In genomic region chr9:81759680-81760215, GRCh38 we compare ENCODE assay signal across 13 cellular contexts.
DNase-seq lines count a peak whose midpoint lies in the region; ATAC-seq and TF ChIP-seq lines count a peak whose summit lies in the region.
"Had no signal": no experiment of that assay in that cellular context is flagged by ENCODE, and none has a peak within 500 bp of the region (broad histone marks: within the 10 kb centered on the region; RNA-seq: fewer than 3 reads in every experiment).

No MANE protein-coding gene starts in this region.

- no peak overlapping the region for H3K27ac ChIP-seq in heart right ventricle
- H3K27ac ChIP-seq: coronary artery, sigmoid colon, stomach had no signal

- peak in 5 of 8 donors; percentile 44 to 82 (median 67) for ATAC-seq in heart right ventricle
- ATAC-seq in Right ventricle myocardium inferior, result no peak
- ATAC-seq in HG02884 (IDR thresholded peaks at IDR 0.05; ENCODE audit: unreplicated experiment), result no peak

- no peaks in the 10 kb centered on the region for H3K9me3 ChIP-seq in heart right ventricle
- H3K9me3 ChIP-seq: sigmoid colon, stomach had no signal

- H3K27me3 ChIP-seq in heart right ventricle, result no peaks in the 10 kb centered on the region
- H3K27me3 ChIP-seq: sigmoid colon, stomach had no signal

- DNase-seq in heart right ventricle, result peak in 1 of 2 donors; percentile 30
- DNase-seq in Right ventricle myocardium inferior (ENCODE audit: missing footprints), result no peak
- DNase-seq in SW 1271 (lab: John Stamatoyannopoulos, UW), result peak; percentile 8 to 26
- DNase-seq in fibroblast of villous mesenchyme (ENCODE audit: low read depth), result peak; percentile 87
- DNase-seq in stromal cell of bone marrow (ENCODE audit: low read depth), result peak; percentile 78
- DNase-seq in NCI-H82 treated with DMSO at 0.1 percent for 48 hours (lab: John Stamatoyannopoulos, UW; ENCODE audit: unreplicated experiment), result no peak
- no peak for DNase-seq in activated gamma-delta T cell (lab: John Stamatoyannopoulos, UW)
- DNase-seq: activated CD8-positive, alpha-beta memory T cell treated with anti-CD3 and anti-CD28 coated beads, Interleukin-2, amount 50 U/mL, for 48 hours; C1 segment of cervical spinal cord; sigmoid colon; stomach had no signal

- H3K4me3 ChIP-seq in heart right ventricle (no peak overlapping the region), fibroblast of villous mesenchyme (ENCODE audit: low read depth, low read length) (no peak overlapping the region)
- H3K4me3 ChIP-seq: coronary artery, sigmoid colon, stomach had no signal

- WGBS in heart right ventricle, 2 donors, result 53 to 64% methylated on average over 5 of the region's 5 CpGs

- H3K36me3 ChIP-seq in heart right ventricle, result no peaks in the 10 kb centered on the region
- H3K36me3 ChIP-seq: sigmoid colon, stomach had no signal

- H3K4me1 ChIP-seq in heart right ventricle, result no peaks in the 10 kb centered on the region
- H3K4me1 ChIP-seq: sigmoid colon, stomach had no signal

- intact Hi-C loops in heart right ventricle (cut with DNase I) (no loop called here), Right ventricle myocardium inferior (cut with DNase I) (no loop called here)

- no peak for TF ChIP-seq CTCF in heart right ventricle (IDR thresholded peaks at IDR 0.05)
- no peak for TF ChIP-seq CTCF in fibroblast of villous mesenchyme (IDR thresholded peaks at IDR 0.05; ENCODE audit: insufficient read depth, low read depth, low read length)

Comparison
In these comparisons a context has a peak if more than half of its experiments do, and no peak if none do; other contexts are left out.
1. ATAC-seq: peak in heart right ventricle (5 of 8); none in Right ventricle myocardium inferior (single experiment) and HG02884 (single experiment).
2. DNase-seq: peak in SW 1271 (2 of 2), fibroblast of villous mesenchyme (single experiment) and stromal cell of bone marrow (single experiment); none in Right ventricle myocardium inferior (single experiment), NCI-H82 treated with DMSO at 0.1 percent for 48 hours (single experiment) and activated gamma-delta T cell (single experiment).